In genomic region chr16:89221604-89222003, GRCh38 we compare ENCODE assay signal across 20 cellular contexts. TPM values are rescaled to one million over a fixed set of nuclear protein-coding genes. Genes with fewer than 3 reads are reported as not detected.
A peak's percentile ranks its signal among the peaks of the same experiment; 100 is the strongest.
DNase-seq lines count a peak whose midpoint lies in the region; ATAC-seq, FAIRE-seq and TF ChIP-seq lines count a peak whose summit lies in the region.
"Had no signal": no experiment of that assay in that cellular context is flagged by ENCODE, and none has a peak within 500 bp of the region (broad histone marks: within the 10 kb centered on the region; RNA-seq: fewer than 3 reads in every experiment).

No MANE protein-coding gene starts in this region.

- in situ Hi-C loops in HepG2 (cut with HindIII; ENCODE audit: extremely low pct_ligation_motif_present, low pct_unique_long_range_greater_than_20kb), result no loop called here

- no peak overlapping the region for H2BK20ac ChIP-seq in H9 (ENCODE audit: low read depth, low read length, poor library complexity, severe bottlenecking)

- H3K4ac ChIP-seq in neuronal stem cell (ENCODE audit: low read length), result no peak overlapping the region
- H3K4ac ChIP-seq in H9 (ENCODE audit: low read depth, low read length), result no peak overlapping the region

- H3K36me3 ChIP-seq in HepG2 (replicated peaks in 1 of 2; ENCODE audit: control insufficient read depth in 1 of 2, insufficient read depth in 2 of 2, low read length in 2 of 2) (peaks cover 22 to 37% of the 10 kb centered on the region in 2 experiments), right lobe of liver (peaks cover 0 to 30% (median 15%) of the 10 kb centered on the region in 4 donors), neuronal stem cell (replicated peaks in 1 of 2; ENCODE audit: control insufficient read depth in 2 of 2, insufficient read depth in 2 of 2, low read length in 2 of 2) (peaks cover 24 to 54% of the 10 kb centered on the region in 2 donors)

- no peak overlapping the region for H3T11ph ChIP-seq in H9 (ENCODE audit: low read length)

- H3K9ac ChIP-seq in HepG2 (ENCODE audit: insufficient read depth, low read depth, low read length) (no peak overlapping the region), neuronal stem cell (ENCODE audit: low read depth, low read length, poor library complexity) (peak overlapping the region; percentile 63), H9 (ENCODE audit: extremely low read depth, insufficient read length, low read length) (no peak overlapping the region)

- TF ChIP-seq EP300 in HepG2 (IDR thresholded peaks at IDR 0.05; ENCODE audit: low read depth in 2 of 2, low read length in 2 of 2) (no peak), HepG2 (CRISPR knock-in tag; IDR thresholded peaks at IDR 0.05; ENCODE audit: borderline replicate concordance) (no peak)

- peaks cover 3% of the 10 kb centered on the region for H3K23me2 ChIP-seq in H9 (ENCODE audit: insufficient read length, low read depth, low read length, poor library complexity, severe bottlenecking)

- TF ChIP-seq RAD21 in HepG2 (CRISPR knock-in tag; IDR thresholded peaks at IDR 0.05), result no peak

- H2AFZ ChIP-seq in HepG2 (ENCODE audit: low read length), result no peak overlapping the region
- H2AFZ ChIP-seq in neuronal stem cell (ENCODE audit: low read length), result no peak overlapping the region
- H2AFZ ChIP-seq in H9 (ENCODE audit: low read length), result no peak overlapping the region
- H2AFZ ChIP-seq: GM23338 had no signal

- H3K79me1 ChIP-seq in neuronal stem cell (ENCODE audit: low read depth, low read length) (peaks cover 4% of the 10 kb centered on the region), H9 (ENCODE audit: insufficient read depth, low read depth, low read length, poor library complexity, severe bottlenecking) (no peaks in the 10 kb centered on the region)

- H2AK5ac ChIP-seq in neuronal stem cell (ENCODE audit: low read depth, low read length), result no peak overlapping the region
- no peak overlapping the region for H2AK5ac ChIP-seq in H9 (ENCODE audit: insufficient read length, low read length)

- H3K23ac ChIP-seq in neuronal stem cell (ENCODE audit: low read depth, low read length, poor library complexity), result no peak overlapping the region
- no peak overlapping the region for H3K23ac ChIP-seq in H9 (ENCODE audit: insufficient read length, low read depth, low read length)

- H3K4me1 ChIP-seq in HepG2 (ENCODE audit: insufficient read depth, low read length), result peaks cover 4% of the 10 kb centered on the region; the same call in 1 of the 2 replicates
- peaks cover 0 to 12% (median 0%) of the 10 kb centered on the region in 4 donors for H3K4me1 ChIP-seq in right lobe of liver
- H3K4me1 ChIP-seq in neuronal stem cell (ENCODE audit: control insufficient read depth in 2 of 2, insufficient read depth in 1 of 2, low read depth in 1 of 2, low read length in 2 of 2), result peaks cover 2 to 4% of the 10 kb centered on the region in 2 donors
- no peaks in the 10 kb centered on the region for H3K4me1 ChIP-seq in H9 (ENCODE audit: insufficient read depth, low read length)

- H3K79me2 ChIP-seq in HepG2 (ENCODE audit: insufficient read depth, low read length) (peaks cover 8% of the 10 kb centered on the region), H9 (ENCODE audit: insufficient read depth, low read length) (no peaks in the 10 kb centered on the region)

- H2BK5ac ChIP-seq in neuronal stem cell (ENCODE audit: low read length) (no peak overlapping the region), H9 (ENCODE audit: insufficient read length, low read length) (no peak overlapping the region)

- ATAC-seq in HepG2, result no peak
- no peak for ATAC-seq in right lobe of liver
- no peak for ATAC-seq in HG02938 (IDR thresholded peaks at IDR 0.05; ENCODE audit: unreplicated experiment)
- ATAC-seq: A549, GM23338, HCT116 had no signal

- H3K27ac ChIP-seq in HepG2 (ENCODE audit: extremely low read length, insufficient read depth, low read length) (no peak overlapping the region), right lobe of liver (no peak overlapping the region), neuronal stem cell (replicated peaks; ENCODE audit: low read length) (no peak overlapping the region), H9 (ENCODE audit: insufficient read length, low read depth, low read length) (no peak overlapping the region)
- H3K27ac ChIP-seq: 22Rv1, A549, C4-2B had no signal

- H3K4me3 Mint-ChIP-seq in chondrocyte (ENCODE audit: unreplicated experiment) (no peak overlapping the region), glutamatergic neuron (ENCODE audit: unreplicated experiment) (no peak overlapping the region), H9 (no peak overlapping the region)
- H3K4me3 Mint-ChIP-seq: CD4-positive, alpha-beta memory T cell; GM23338 had no signal

- BruUV-seq in HepG2 (replicated peaks; lab: Mats Ljungman, UMichigan), result no TSS peak

- H3K14ac ChIP-seq in neuronal stem cell (ENCODE audit: low read length) (no peak overlapping the region), H9 (ENCODE audit: insufficient read depth, low read length) (no peak overlapping the region)

- H2BK12ac ChIP-seq in neuronal stem cell (ENCODE audit: low read length) (no peak overlapping the region), H9 (ENCODE audit: insufficient read length, low read depth, low read length) (no peak overlapping the region)

- H3K4me3 ChIP-seq in HepG2 (replicated peaks in 1 of 3; ENCODE audit: insufficient read depth in 1 of 3, low read depth in 2 of 3, low read length in 3 of 3) (no peak overlapping the region), right lobe of liver (no peak overlapping the region), neuronal stem cell (ENCODE audit: low read length in 2 of 2) (no peak overlapping the region)
- H3K4me3 ChIP-seq: A549, GM23338 had no signal

- POLR2A ChIA-PET in HepG2 (lab: Yijun Ruan, JAX), result no interaction called here

- TF ChIP-seq CTCF in HepG2 (CRISPR knock-in tag; IDR thresholded peaks at IDR 0.05) (no peak), right lobe of liver (IDR thresholded peaks at IDR 0.05) (no peak), chondrocyte (IDR thresholded peaks at IDR 0.05) (no peak), glutamatergic neuron (IDR thresholded peaks at IDR 0.05; ENCODE audit: partially characterized antibody, unreplicated experiment) (no peak), H9 (conservative IDR thresholded peaks at IDR 0.05) (no peak)

- CTCF ChIA-PET in HepG2 (lab: Yijun Ruan, JAX; ENCODE audit: low intra/inter-chr PET ratio, low total read pairs), result no interaction called here

- H3K27me3 Mint-ChIP-seq in chondrocyte (ENCODE audit: low read depth), result no peaks in the 10 kb centered on the region
- peaks cover 3% of the 10 kb centered on the region for H3K27me3 Mint-ChIP-seq in glutamatergic neuron (ENCODE audit: unreplicated experiment)
- no peaks in the 10 kb centered on the region for H3K27me3 Mint-ChIP-seq in H9 (ENCODE audit: low read depth)
- H3K27me3 Mint-ChIP-seq: CD4-positive, alpha-beta memory T cell had no signal

- TF ChIP-seq POLR2A in HepG2 (IDR thresholded peaks at IDR 0.05; ENCODE audit: insufficient read depth in 1 of 2, low read depth in 2 of 2, low read length in 2 of 2), result no peak
- no peak for TF ChIP-seq POLR2A in right lobe of liver (IDR thresholded peaks at IDR 0.05)

- no peak overlapping the region for H2BK15ac ChIP-seq in neuronal stem cell (ENCODE audit: low read length)
- no peak overlapping the region for H2BK15ac ChIP-seq in H9 (ENCODE audit: low read depth, low read length)

- no peak overlapping the region for H3K56ac ChIP-seq in H9 (ENCODE audit: insufficient read length, low read depth, low read length)

- H3K18ac ChIP-seq in neuronal stem cell (ENCODE audit: low read length) (no peak overlapping the region), H9 (ENCODE audit: insufficient read length, low read depth, low read length) (no peak overlapping the region)

- no peak overlapping the region for H4K91ac ChIP-seq in neuronal stem cell (ENCODE audit: low read depth, low read length, poor library complexity)
- H4K91ac ChIP-seq in H9 (ENCODE audit: insufficient read length, low read depth, low read length), result no peak overlapping the region

- H4K8ac ChIP-seq in neuronal stem cell (ENCODE audit: low read depth, low read length) (no peak overlapping the region), H9 (replicated peaks; ENCODE audit: insufficient read length, low read depth, low read length) (no peak overlapping the region)

- H3K27me3 ChIP-seq in HepG2 (ENCODE audit: control insufficient read depth in 1 of 2, insufficient read depth in 2 of 2, low read length in 2 of 2) (no peaks in the 10 kb centered on the region; a peak in 1 of 5 replicates), right lobe of liver (no peaks in the 10 kb centered on the region), neuronal stem cell (ENCODE audit: control insufficient read depth in 3 of 3, insufficient read depth in 3 of 3, low read depth in 1 of 3, low read length in 3 of 3) (peaks cover 0 to 2% (median 0%) of the 10 kb centered on the region in 3 experiments), H9 (ENCODE audit: insufficient read depth, low read length) (no peaks in the 10 kb centered on the region)

- H3K27ac Mint-ChIP-seq in chondrocyte (ENCODE audit: unreplicated experiment), result peak overlapping the region; percentile 9
- no peak overlapping the region for H3K27ac Mint-ChIP-seq in glutamatergic neuron (ENCODE audit: unreplicated experiment)
- no peak overlapping the region for H3K27ac Mint-ChIP-seq in H9
- H3K27ac Mint-ChIP-seq: CD4-positive, alpha-beta memory T cell; GM23338 had no signal

- WGBS in HepG2 (ENCODE audit: low lambda C conversion rate), result 92% methylated on average over 3 of the region's 3 CpGs
- 68% methylated on average over 2 of the region's 3 CpGs for WGBS in right lobe of liver (ENCODE audit: insufficient coverage, low coverage, low lambda C conversion rate, missing lambda C conversion rate)
- no CpG with 5 or more reads among the region's 3 CpGs for WGBS in neuronal stem cell (ENCODE audit: extremely low coverage in 2 of 2, insufficient read length in 2 of 2, insufficient replicate concordance in 1 of 2), 2 donors
- no CpG with 5 or more reads among the region's 3 CpGs for WGBS in H9 (ENCODE audit: extremely low coverage, insufficient read length, low lambda C conversion rate)

- peak; percentile 43 for FAIRE-seq in HepG2 (lab: Jason Lieb, UNC)
- FAIRE-seq: A549, H54 had no signal

- H2BK120ac ChIP-seq in neuronal stem cell (ENCODE audit: low read depth, low read length) (no peak overlapping the region), H9 (ENCODE audit: low read depth, low read length, poor library complexity, severe bottlenecking) (no peak overlapping the region)

- peaks cover 9% of the 10 kb centered on the region for H3K9me3 Mint-ChIP-seq in chondrocyte (ENCODE audit: low read depth)
- peaks cover 6% of the 10 kb centered on the region for H3K9me3 Mint-ChIP-seq in glutamatergic neuron (ENCODE audit: unreplicated experiment)
- peaks cover 0 to 3% of the 10 kb centered on the region in 2 experiments; a peak in 2 of 5 replicates for H3K9me3 Mint-ChIP-seq in H9

- H3K9me3 ChIP-seq in HepG2 (ENCODE audit: low read length) (no peaks in the 10 kb centered on the region), right lobe of liver (no peaks in the 10 kb centered on the region), neuronal stem cell (replicated peaks in 1 of 2; ENCODE audit: control insufficient read depth in 2 of 2, insufficient read depth in 1 of 2, low read depth in 1 of 2, low read length in 2 of 2) (peaks cover 0 to 3% of the 10 kb centered on the region in 2 donors), H9 (ENCODE audit: control insufficient read depth, low read depth, low read length) (no peaks in the 10 kb centered on the region)

- H3K36me3 Mint-ChIP-seq in chondrocyte (ENCODE audit: low read depth) (peaks cover 43% of the 10 kb centered on the region), glutamatergic neuron (ENCODE audit: unreplicated experiment) (peaks cover 20% of the 10 kb centered on the region), H9 (ENCODE audit: insufficient read depth in 1 of 3, low read depth in 3 of 3) (peaks cover 31 to 49% (median 41%) of the 10 kb centered on the region in 3 experiments)

- DNase-seq in HepG2 (ENCODE audit: low spot score), result no peak
- no peak for DNase-seq in right lobe of liver
- no peak for DNase-seq in chondrocyte (ENCODE audit: low spot score)
- DNase-seq in neuronal stem cell (ENCODE audit: low spot score), result no peak
- DNase-seq in glutamatergic neuron, result no peak
- no peak for DNase-seq in H9
- DNase-seq: AML-193; CD4-positive, alpha-beta memory T cell; DMS153; DMS79; GDM1 had no signal

- H3K4me1 Mint-ChIP-seq in chondrocyte (ENCODE audit: low read depth), result peaks cover 17% of the 10 kb centered on the region
- H3K4me1 Mint-ChIP-seq in glutamatergic neuron (ENCODE audit: low read depth, unreplicated experiment), result peaks cover 3% of the 10 kb centered on the region
- H3K4me1 Mint-ChIP-seq in H9, result peaks cover 2 to 8% of the 10 kb centered on the region in 2 experiments

- H4K5ac ChIP-seq in H9 (ENCODE audit: insufficient read length, low read depth, low read length), result no peak overlapping the region

- intact Hi-C loops in HepG2 (cut with micrococcal nuclease; ENCODE audit: unreplicated experiment), result no loop called here
- intact Hi-C loops in right lobe of liver (cut with DNase I), result loop anchor here in 1 of 2 donors (10.0 kb wide), 1 partner anchor 277 kb away; no protein-coding TSS in a partner anchor

- H3K4me2 ChIP-seq in HepG2 (ENCODE audit: low read depth, low read length) (no peak overlapping the region), neuronal stem cell (ENCODE audit: insufficient read depth, low read length, poor library complexity, severe bottlenecking) (no peak overlapping the region), H9 (ENCODE audit: insufficient read depth, insufficient read length, low read length) (no peak overlapping the region)
- H3K4me2 ChIP-seq: A549, GM23338 had no signal

- H4K20me1 ChIP-seq in HepG2 (ENCODE audit: insufficient read depth, low read length), result no peaks in the 10 kb centered on the region
- H4K20me1 ChIP-seq in H9 (ENCODE audit: control insufficient read depth, insufficient read depth, insufficient read length), result no peaks in the 10 kb centered on the region

RNA-seq across cellular contexts. Expression of gene ZNF778, which starts 4.1 kb away (rescaled TPM):
- total RNA-seq in HepG2 (2016; rRNA removed; fragmentation: Illumina TruSeq; extraction: Trizol), result 7.2 and 9.3 TPM in 2 replicates
- total RNA-seq in HepG2 (2016; cell fraction: cytosol; rRNA removed; fragmentation: Illumina TruSeq; extraction: Trizol; ENCODE audit: low read depth), result 1.7 and 2.6 TPM in 2 replicates
- total RNA-seq in HepG2 (2016; cell fraction: insoluble cytoplasmic fraction; rRNA removed; fragmentation: Illumina TruSeq; extraction: Trizol), result 6.1 and 8.3 TPM in 2 replicates
- total RNA-seq in HepG2 (2016; cell fraction: membrane; rRNA removed; fragmentation: Illumina TruSeq; extraction: Trizol), result 2.7 and 3.9 TPM in 2 replicates
- total RNA-seq in HepG2 (2016; cell fraction: nucleus; rRNA removed; fragmentation: Illumina TruSeq; extraction: Trizol), result 8.7 and 10.5 TPM in 2 replicates
- polyA plus RNA-seq in HepG2 (2011; rRNA removed), result 3.8 and 6.1 TPM in 2 replicates
- 1.8 and 2.1 TPM in 2 replicates for polyA plus RNA-seq in HepG2 (2011; cell fraction: cytosol; rRNA removed)
- polyA plus RNA-seq in HepG2 (2011; cell fraction: nucleus; rRNA removed), result 6.6 and 11.3 TPM in 2 replicates
- 2.4 and 3.0 TPM in 2 replicates for polyA plus RNA-seq in HepG2 (2012)
- 0.79 and 0.83 TPM in 2 replicates for polyA plus RNA-seq in HepG2 (2016; cell fraction: cytosol; fragmentation: Illumina TruSeq; extraction: Trizol; ENCODE audit: low read depth)
- 4.6 and 6.1 TPM in 2 replicates for polyA plus RNA-seq in HepG2 (2016; cell fraction: insoluble cytoplasmic fraction; fragmentation: Illumina TruSeq; extraction: Trizol; ENCODE audit: low read depth)
- 0.61 and 1.7 TPM in 2 replicates for polyA plus RNA-seq in HepG2 (2016; cell fraction: membrane; fragmentation: Illumina TruSeq; extraction: Trizol; ENCODE audit: low read depth)
- polyA plus RNA-seq in HepG2 (2016; cell fraction: nucleus; fragmentation: Illumina TruSeq; extraction: Trizol; ENCODE audit: insufficient read depth, low read depth), result 11.3 and 22.5 TPM in 2 replicates
- polyA minus RNA-seq in HepG2 (2011; rRNA and poly(A)+ RNA removed; ENCODE audit: low replicate concordance), result 6.4 and 9.2 TPM in 2 replicates
- polyA minus RNA-seq in HepG2 (2011; cell fraction: cytosol; rRNA and poly(A)+ RNA removed), result 4.0 and 6.1 TPM in 2 replicates
- polyA minus RNA-seq in HepG2 (2011; cell fraction: nucleus; rRNA and poly(A)+ RNA removed), result 15.2 and 17.3 TPM in 2 replicates
- total RNA-seq in right lobe of liver, result 10 to 100 TPM in 1 of 6 experiments, 1 to 10 TPM in 5; 2.3 to 11.2 (median 3.1) TPM
- total RNA-seq in chondrocyte, result 5.8 to 7.7 TPM (median 6.6 TPM) in 3 replicates
- polyA plus RNA-seq in neuronal stem cell (2013, experiment 1 of 2), result 7.7 TPM
- 8.7 TPM for polyA plus RNA-seq in neuronal stem cell (2013, experiment 2 of 2)
- 36.2 TPM for total RNA-seq in glutamatergic neuron (ENCODE audit: unreplicated experiment)
- 16.4 and 17.5 TPM in 2 replicates for total RNA-seq in H9 (2021)

RNA-seq across cellular contexts. Expression of gene SLC22A31, which starts 21.3 kb away (rescaled TPM):
- total RNA-seq in HepG2 (2016; rRNA removed; fragmentation: Illumina TruSeq; extraction: Trizol) (20.6 and 83.3 TPM in 2 replicates), right lobe of liver (10 to 100 TPM in 2 of 6 experiments, 1 to 10 TPM in 1, under 1 TPM in 1, not detected in 2; 0.19 to 19.3 (median 6.8) TPM), chondrocyte (0.40 to 0.94 TPM in 2 of 3 replicates, not detected in the other), glutamatergic neuron (ENCODE audit: unreplicated experiment) (3.9 TPM), H9 (2021) (7.7 and 8.1 TPM in 2 replicates)
- total RNA-seq in HepG2 (2016; cell fraction: cytosol; rRNA removed; fragmentation: Illumina TruSeq; extraction: Trizol; ENCODE audit: low read depth), result 22.4 and 22.9 TPM in 2 replicates
- total RNA-seq in HepG2 (2016; cell fraction: insoluble cytoplasmic fraction; rRNA removed; fragmentation: Illumina TruSeq; extraction: Trizol), result 17.9 and 83.9 TPM in 2 replicates
- total RNA-seq in HepG2 (2016; cell fraction: membrane; rRNA removed; fragmentation: Illumina TruSeq; extraction: Trizol), result 38.1 and 39.2 TPM in 2 replicates
- total RNA-seq in HepG2 (2016; cell fraction: nucleus; rRNA removed; fragmentation: Illumina TruSeq; extraction: Trizol), result 88.9 and 114 TPM in 2 replicates
- polyA plus RNA-seq in HepG2 (2011; rRNA removed), result 67.3 and 98.2 TPM in 2 replicates
- 27.2 and 52.1 TPM in 2 replicates for polyA plus RNA-seq in HepG2 (2011; cell fraction: cytosol; rRNA removed)
- 1,312 and 1,533 TPM in 2 replicates for polyA plus RNA-seq in HepG2 (2011; cell fraction: nucleus; rRNA removed)
- polyA plus RNA-seq in HepG2 (2012), result 45.8 and 48.2 TPM in 2 replicates
- 27.4 and 28.3 TPM in 2 replicates for polyA plus RNA-seq in HepG2 (2016; cell fraction: cytosol; fragmentation: Illumina TruSeq; extraction: Trizol; ENCODE audit: low read depth)
- polyA plus RNA-seq in HepG2 (2016; cell fraction: insoluble cytoplasmic fraction; fragmentation: Illumina TruSeq; extraction: Trizol; ENCODE audit: low read depth), result 23.8 and 26.1 TPM in 2 replicates
- polyA plus RNA-seq in HepG2 (2016; cell fraction: membrane; fragmentation: Illumina TruSeq; extraction: Trizol; ENCODE audit: low read depth), result 29.3 and 31.7 TPM in 2 replicates
- polyA plus RNA-seq in HepG2 (2016; cell fraction: nucleus; fragmentation: Illumina TruSeq; extraction: Trizol; ENCODE audit: insufficient read depth, low read depth), result 322 and 325 TPM in 2 replicates
- 51.6 TPM in 1 of 2 replicates, not detected in the other for polyA minus RNA-seq in HepG2 (2011; rRNA and poly(A)+ RNA removed; ENCODE audit: low replicate concordance)
- 17.1 and 21.0 TPM in 2 replicates for polyA minus RNA-seq in HepG2 (2011; cell fraction: cytosol; rRNA and poly(A)+ RNA removed)
- 89.4 and 90.8 TPM in 2 replicates for polyA minus RNA-seq in HepG2 (2011; cell fraction: nucleus; rRNA and poly(A)+ RNA removed)
- polyA plus RNA-seq in neuronal stem cell (2013, experiment 1 of 2), result 0.67 TPM
- 0.97 TPM for polyA plus RNA-seq in neuronal stem cell (2013, experiment 2 of 2)
- total RNA-seq: Daoy, HT-29 had no signal

RNA-seq across cellular contexts. Expression of gene CDH15, which starts 50.1 kb away (rescaled TPM):
- total RNA-seq in HepG2 (2016; rRNA removed; fragmentation: Illumina TruSeq; extraction: Trizol), result 1.4 and 2.2 TPM in 2 replicates
- total RNA-seq in HepG2 (2016; cell fraction: cytosol; rRNA removed; fragmentation: Illumina TruSeq; extraction: Trizol; ENCODE audit: low read depth), result 2.8 and 2.9 TPM in 2 replicates
- total RNA-seq in HepG2 (2016; cell fraction: insoluble cytoplasmic fraction; rRNA removed; fragmentation: Illumina TruSeq; extraction: Trizol), result 1.4 and 2.2 TPM in 2 replicates
- total RNA-seq in HepG2 (2016; cell fraction: membrane; rRNA removed; fragmentation: Illumina TruSeq; extraction: Trizol), result 3.6 and 3.7 TPM in 2 replicates
- 1.6 and 1.8 TPM in 2 replicates for total RNA-seq in HepG2 (2016; cell fraction: nucleus; rRNA removed; fragmentation: Illumina TruSeq; extraction: Trizol)
- 0.69 and 0.74 TPM in 2 replicates for polyA plus RNA-seq in HepG2 (2011; rRNA removed)
- 0.37 and 1.2 TPM in 2 replicates for polyA plus RNA-seq in HepG2 (2011; cell fraction: cytosol; rRNA removed)
- 1.6 and 2.1 TPM in 2 replicates for polyA plus RNA-seq in HepG2 (2011; cell fraction: nucleus; rRNA removed)
- 0.61 and 0.90 TPM in 2 replicates for polyA plus RNA-seq in HepG2 (2012)
- 3.5 and 3.8 TPM in 2 replicates for polyA plus RNA-seq in HepG2 (2016; cell fraction: cytosol; fragmentation: Illumina TruSeq; extraction: Trizol; ENCODE audit: low read depth)
- 1.7 and 2.3 TPM in 2 replicates for polyA plus RNA-seq in HepG2 (2016; cell fraction: insoluble cytoplasmic fraction; fragmentation: Illumina TruSeq; extraction: Trizol; ENCODE audit: low read depth)
- 3.3 and 4.1 TPM in 2 replicates for polyA plus RNA-seq in HepG2 (2016; cell fraction: membrane; fragmentation: Illumina TruSeq; extraction: Trizol; ENCODE audit: low read depth)
- polyA plus RNA-seq in HepG2 (2016; cell fraction: nucleus; fragmentation: Illumina TruSeq; extraction: Trizol; ENCODE audit: insufficient read depth, low read depth), result 3.3 and 3.4 TPM in 2 replicates
- 0.62 TPM in 1 of 2 replicates, not detected in the other for polyA minus RNA-seq in HepG2 (2011; rRNA and poly(A)+ RNA removed; ENCODE audit: low replicate concordance)
- polyA minus RNA-seq in HepG2 (2011; cell fraction: cytosol; rRNA and poly(A)+ RNA removed), result 0.40 and 0.62 TPM in 2 replicates
- 0.39 TPM in 1 of 2 replicates, not detected in the other for polyA minus RNA-seq in HepG2 (2011; cell fraction: nucleus; rRNA and poly(A)+ RNA removed)
- total RNA-seq in right lobe of liver, result 1 to 10 TPM in 1 of 6 experiments, under 1 TPM in 4, not detected in 1; 0.12 to 3.3 (median 0.15) TPM
- total RNA-seq in chondrocyte, result 0.20 to 0.23 TPM in 2 of 3 replicates, not detected in the other
- polyA plus RNA-seq in neuronal stem cell (2013, experiment 1 of 2), result 0.03 TPM
- 0.03 TPM for polyA plus RNA-seq in neuronal stem cell (2013, experiment 2 of 2)
- 12.6 TPM for total RNA-seq in glutamatergic neuron (ENCODE audit: unreplicated experiment)
- 0.18 and 0.28 TPM in 2 replicates for total RNA-seq in H9 (2021)
- total RNA-seq: CD4-positive, alpha-beta memory T cell; Daoy; HT-29 had no signal
- polyA plus RNA-seq: CD4-positive, alpha-beta memory T cell had no signal
